ENCODE assay signal across 9 cellular contexts in genomic region chr5:148687427-148687826, GRCh38.
DNase-seq lines count a peak whose midpoint lies in the region; ATAC-seq and TF ChIP-seq lines count a peak whose summit lies in the region.
"Had no signal": no experiment of that assay in that cellular context is flagged by ENCODE, and none has a peak within 500 bp of the region (broad histone marks: within the 10 kb centered on the region; RNA-seq: fewer than 3 reads in every experiment).

No MANE protein-coding gene starts in this region.

- H3K27ac ChIP-seq in DND-41 (ENCODE audit: low read length) (no peak overlapping the region), tibial artery (no peak overlapping the region)
- H3K27ac ChIP-seq: parathyroid adenoma had no signal

- peak; percentile 50; the same call in 2 of the 3 replicates for ATAC-seq in DND-41 (ENCODE audit: insufficient read depth, low read depth)
- ATAC-seq in GM19438 (IDR thresholded peaks at IDR 0.05; ENCODE audit: low read depth, unreplicated experiment) = peak; percentile 93
- ATAC-seq in HG03354 (IDR thresholded peaks at IDR 0.05; ENCODE audit: poor library complexity, severe bottlenecking, unreplicated experiment) = peak; percentile 98

- H3K9me3 ChIP-seq in DND-41 (ENCODE audit: insufficient read depth, low read length, severe bottlenecking) (no peaks in the 10 kb centered on the region), tibial artery (peaks cover 0 to 11% (median 0%) of the 10 kb centered on the region in 3 donors)

- H3K79me2 ChIP-seq in DND-41 (ENCODE audit: insufficient read depth, low read length) = no peaks in the 10 kb centered on the region
- H3K79me2 ChIP-seq: parathyroid adenoma had no signal

- H3K4me2 ChIP-seq in DND-41 (ENCODE audit: insufficient read depth, low read length) = no peak overlapping the region

- intact Hi-C loops in tibial artery (cut with DNase I; ENCODE audit: low total_unique reads) = no loop called here

- DNase-seq in DND-41 (peak; percentile 4), SKM-1 (lab: John Stamatoyannopoulos, UW; ENCODE audit: unreplicated experiment) (peak; percentile 9), iPS-NIHi7 (ENCODE audit: extremely low spot score) (peak; percentile 68), middle frontal gyrus (ENCODE audit: extremely low spot score, low spot score) (no peak), tibial artery (no peak)
- DNase-seq in activated effector memory CD4-positive, alpha-beta T cell treated with Interleukin-2 at 50 U/mL for 16 hours = no peak

- H2AFZ ChIP-seq in DND-41 (ENCODE audit: low read depth, low read length) = no peak overlapping the region
- H2AFZ ChIP-seq: parathyroid adenoma had no signal

- H3K4me3 ChIP-seq in DND-41 (ENCODE audit: low read depth in 1 of 2, low read length in 2 of 2) (no peak overlapping the region), tibial artery (no peak overlapping the region)

- no peak overlapping the region for H3K9ac ChIP-seq in DND-41 (ENCODE audit: low read depth, low read length)
- H3K9ac ChIP-seq: parathyroid adenoma had no signal

- TF ChIP-seq CTCF in DND-41 (IDR thresholded peaks at IDR 0.05; ENCODE audit: borderline replicate concordance, extremely low read depth, low read length, poor library complexity, severe bottlenecking) = peak; percentile 44
- TF ChIP-seq CTCF in tibial artery (IDR thresholded peaks at IDR 0.05) = no peak

- H3K36me3 ChIP-seq in DND-41 (ENCODE audit: insufficient read depth, low read length) = no peaks in the 10 kb centered on the region
- H3K36me3 ChIP-seq in tibial artery = no peaks in the 10 kb centered on the region

- H3K27me3 ChIP-seq in DND-41 (ENCODE audit: insufficient read depth, low read length, poor library complexity) (no peaks in the 10 kb centered on the region), tibial artery (no peaks in the 10 kb centered on the region)

- no peaks in the 10 kb centered on the region for H4K20me1 ChIP-seq in DND-41 (ENCODE audit: insufficient read depth, low read length)

- H3K4me1 ChIP-seq in DND-41 (ENCODE audit: insufficient read depth, low read length) = no peaks in the 10 kb centered on the region
- peaks cover 0 to 6% (median 2%) of the 10 kb centered on the region in 4 donors for H3K4me1 ChIP-seq in tibial artery
- H3K4me1 ChIP-seq: parathyroid adenoma had no signal

Comparison
In these comparisons a context has a peak if more than half of its experiments do, and no peak if none do; other contexts are left out.
1. DNase-seq: peak in DND-41 (single experiment), SKM-1 (single experiment) and iPS-NIHi7 (single experiment); none in activated effector memory CD4-positive, alpha-beta T cell treated with Interleukin-2 at 50 U/mL for 16 hours (single experiment), middle frontal gyrus (single experiment) and tibial artery (0 of 2).
2. Peak in every context shown above with its lines, with median percentiles within 50 percentile points of each other: ATAC-seq.